Comparison of ENCODE assay signal across 1 cellular context in genomic region chr7:7919449-7919945, GRCh38.
TF ChIP-seq lines count a peak whose summit lies in the region.

No MANE protein-coding gene starts in this region.

TF ChIP-seq in GM23338, 12 proteins besides CTCF, POLR2A, EP300 and RAD21 (continued from another document):
- TF ChIP-seq REST (IDR thresholded peaks at IDR 0.05; ENCODE audit: unreplicated experiment) (no peak), CREB1 (CRISPR knock-in tag; IDR thresholded peaks at IDR 0.05; ENCODE audit: low read depth) (no peak), EZH2 (IDR thresholded peaks at IDR 0.05; ENCODE audit: low read depth, unreplicated experiment) (no peak), ETS1 (IDR thresholded peaks at IDR 0.05) (no peak), ZNF462 (CRISPR knock-in tag; IDR thresholded peaks at IDR 0.05) (no peak), ZNF114 (CRISPR knock-in tag; IDR thresholded peaks at IDR 0.05) (no peak), STAT1 (IDR thresholded peaks at IDR 0.05; ENCODE audit: unreplicated experiment) (no peak), NANOG (IDR thresholded peaks at IDR 0.05; ENCODE audit: borderline replicate concordance) (no peak), POLR2AphosphoS5 (IDR thresholded peaks at IDR 0.05; ENCODE audit: low read depth) (no peak)
